ENCODE assay signal across 19 cellular contexts in the genomic region with DNA sequence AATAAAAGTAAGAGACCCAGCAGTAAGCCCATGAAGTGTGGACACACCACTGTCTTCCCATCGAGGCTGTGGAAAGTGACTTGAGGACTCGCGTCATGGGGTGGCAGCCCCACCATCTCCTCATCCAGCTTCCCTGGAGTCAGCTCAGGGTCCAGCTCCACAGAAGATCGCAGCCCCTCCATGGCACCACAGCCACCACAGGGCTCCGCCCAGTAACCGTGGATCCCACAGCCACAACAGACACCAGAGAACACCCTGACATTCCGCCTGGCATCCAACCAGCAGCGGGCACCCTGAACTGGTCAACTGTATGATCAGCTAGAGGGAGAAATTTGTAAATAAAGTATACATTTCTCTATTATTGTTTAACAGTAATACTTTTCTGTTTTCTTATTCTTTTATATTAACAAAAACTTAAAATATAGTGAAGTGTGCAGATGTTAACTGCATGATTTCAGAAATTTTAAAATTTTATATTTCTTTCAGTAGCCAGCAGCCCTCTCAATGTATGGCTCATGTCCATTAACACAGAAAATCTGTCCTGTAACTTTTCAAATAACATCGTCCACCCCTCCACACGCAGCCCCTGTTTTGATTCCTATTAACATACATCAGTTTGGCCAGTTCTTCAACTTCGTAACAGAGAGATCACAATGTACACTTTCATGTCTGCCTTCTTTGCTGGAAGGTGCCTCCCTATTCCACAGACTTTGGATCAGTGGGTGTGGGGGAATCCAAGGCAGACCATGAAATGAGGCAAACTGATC.
DNase-seq lines count a peak whose midpoint lies in the region; ATAC-seq, FAIRE-seq and TF ChIP-seq lines count a peak whose summit lies in the region.
"Had no signal": no experiment of that assay in that cellular context is flagged by ENCODE, and none has a peak within 500 bp of the region (broad histone marks: within the 10 kb centered on the region; RNA-seq: fewer than 3 reads in every experiment).

No MANE protein-coding gene starts in this region.

- no TSS peak for BruUV-seq in K562 (replicated peaks; lab: Mats Ljungman, UMichigan)

- peak overlapping the region; percentile 89 for H4K8ac ChIP-seq in neuronal stem cell (ENCODE audit: low read depth, low read length)

- H3K79me2 ChIP-seq in K562 (ENCODE audit: control insufficient read depth, insufficient read depth, low read length), result no peaks in the 10 kb centered on the region

- peak; percentile 52 for DNase-seq in Right ventricle myocardium inferior (ENCODE audit: missing footprints)
- DNase-seq in heart left ventricle, result no peak
- no peak for DNase-seq in K562 (ENCODE audit: extremely low read depth in 1 of 4, low spot score in 3 of 4)
- DNase-seq in neuronal stem cell (ENCODE audit: low spot score), result no peak
- no peak for DNase-seq in NCI-H1436 (lab: John Stamatoyannopoulos, UW)
- no peak for DNase-seq in activated naive CD8-positive, alpha-beta T cell treated with anti-CD3 and anti-CD28 coated beads, Interleukin-2, amount 50 U/mL, for 24 hours
- no peak for DNase-seq in GM19240 (ENCODE audit: insufficient read length, low spot score)
- DNase-seq: CD4-positive, alpha-beta memory T cell; DMS153; DMS79; GDM1; HCEC 1CT had no signal

- no peaks in the 10 kb centered on the region for H3K9me1 ChIP-seq in K562 (ENCODE audit: control insufficient read depth, insufficient read depth, low read length)

- no peak overlapping the region for H3K27ac Mint-ChIP-seq in activated naive CD8-positive, alpha-beta T cell treated with anti-CD3 and anti-CD28 coated beads, Interleukin-2, amount 50 U/mL, for 24 hours
- H3K27ac Mint-ChIP-seq: CD14-positive monocyte, GM23338 had no signal

- H2BK5ac ChIP-seq in neuronal stem cell (ENCODE audit: low read length), result no peak overlapping the region

- no peak for TF ChIP-seq RAD21 in K562 (CRISPR knock-in tag; conservative IDR thresholded peaks at IDR 0.05 in 1 of 2, IDR thresholded peaks at IDR 0.05 in 1 of 2)

- FAIRE-seq in K562 (lab: Jason Lieb, UNC), result no peak
- FAIRE-seq: GM12892, GM18507, H54 had no signal

- H3K18ac ChIP-seq in neuronal stem cell (ENCODE audit: low read length), result peak overlapping the region; percentile 80

- no peaks in the 10 kb centered on the region for H3K79me1 ChIP-seq in neuronal stem cell (ENCODE audit: low read depth, low read length)

- peaks cover 5% of the 10 kb centered on the region for H3K4me1 Mint-ChIP-seq in activated naive CD8-positive, alpha-beta T cell treated with anti-CD3 and anti-CD28 coated beads, Interleukin-2, amount 50 U/mL, for 24 hours

- TF ChIP-seq CTCF in heart left ventricle (IDR thresholded peaks at IDR 0.05), result no peak
- TF ChIP-seq CTCF in K562 (IDR thresholded peaks at IDR 0.05 in 2 of 3, conservative IDR thresholded peaks at IDR 0.05 in 1 of 3; ENCODE audit: insufficient read depth in 2 of 3, low read depth in 1 of 3, low read length in 3 of 3), result no peak

- CTCF ChIA-PET in K562 (lab: Yijun Ruan, JAX; ENCODE audit: low intra/inter-chr PET ratio), result no interaction called here

- WGBS in heart left ventricle, 4 donors, result 95 to 97% (median 96%) methylated on average over 11 of the region's 11 CpGs
- WGBS in K562 (ENCODE audit: insufficient coverage, low coverage, missing lambda C conversion rate), result 15% methylated on average over 11 of the region's 11 CpGs
- no CpG with 5 or more reads among the region's 11 CpGs for WGBS in neuronal stem cell (ENCODE audit: extremely low coverage in 2 of 2, insufficient read length in 2 of 2, insufficient replicate concordance in 1 of 2), 2 donors

- peak overlapping the region; percentile 44 for H3K23ac ChIP-seq in neuronal stem cell (ENCODE audit: low read depth, low read length, poor library complexity)

- H3K4me2 ChIP-seq in K562 (ENCODE audit: insufficient read depth, low read length) (no peak overlapping the region), neuronal stem cell (ENCODE audit: insufficient read depth, low read length, poor library complexity, severe bottlenecking) (no peak overlapping the region)
- H3K4me2 ChIP-seq: BLaER1, GM23338 had no signal

- H3K36me3 Mint-ChIP-seq in activated naive CD8-positive, alpha-beta T cell treated with anti-CD3 and anti-CD28 coated beads, Interleukin-2, amount 50 U/mL, for 24 hours (ENCODE audit: low read depth), result no peaks in the 10 kb centered on the region
- H3K36me3 Mint-ChIP-seq: CD14-positive monocyte had no signal

- H2BK15ac ChIP-seq in neuronal stem cell (ENCODE audit: low read length), result no peak overlapping the region

- no peaks in the 10 kb centered on the region for H3K9me3 Mint-ChIP-seq in activated naive CD8-positive, alpha-beta T cell treated with anti-CD3 and anti-CD28 coated beads, Interleukin-2, amount 50 U/mL, for 24 hours
- H3K9me3 Mint-ChIP-seq: CD14-positive monocyte, GM23338 had no signal

- H3K27me3 ChIP-seq in heart left ventricle (no peaks in the 10 kb centered on the region), K562 (ENCODE audit: control insufficient read depth in 2 of 2, insufficient read depth in 2 of 2, low read length in 2 of 2) (no peaks in the 10 kb centered on the region; a peak in 2 of 5 replicates), neuronal stem cell (ENCODE audit: control insufficient read depth in 3 of 3, insufficient read depth in 3 of 3, low read depth in 1 of 3, low read length in 3 of 3) (no peaks in the 10 kb centered on the region)
- H3K27me3 ChIP-seq: BLaER1 had no signal

- H3K27ac ChIP-seq in heart left ventricle (no peak overlapping the region), K562 (ENCODE audit: extremely low read depth, low read depth, low read length) (no peak overlapping the region), neuronal stem cell (replicated peaks; ENCODE audit: low read length) (no peak overlapping the region)
- H3K27ac ChIP-seq: 22Rv1, BLaER1 had no signal

- H2BK12ac ChIP-seq in neuronal stem cell (ENCODE audit: low read length), result no peak overlapping the region

- in situ Hi-C loops in K562 (cut with MboI), result no loop called here

- H4K91ac ChIP-seq in neuronal stem cell (ENCODE audit: low read depth, low read length, poor library complexity), result no peak overlapping the region

- H3K14ac ChIP-seq in neuronal stem cell (ENCODE audit: low read length), result no peak overlapping the region

- POLR2A ChIA-PET in K562 (lab: Yijun Ruan, JAX), result no interaction called here

- no peaks in the 10 kb centered on the region for H3K36me3 ChIP-seq in heart left ventricle
- H3K36me3 ChIP-seq in K562 (ENCODE audit: control insufficient read depth, insufficient read depth, low read length), result no peaks in the 10 kb centered on the region
- H3K36me3 ChIP-seq in neuronal stem cell (replicated peaks in 1 of 2; ENCODE audit: control insufficient read depth in 2 of 2, insufficient read depth in 2 of 2, low read length in 2 of 2), result no peaks in the 10 kb centered on the region
- H3K36me3 ChIP-seq: BLaER1 had no signal

- H3K4me3 ChIP-seq in heart left ventricle (no peak overlapping the region), K562 (no peak overlapping the region), neuronal stem cell (ENCODE audit: low read length in 2 of 2) (no peak overlapping the region)
- H3K4me3 ChIP-seq: BLaER1, GM23338 had no signal

- no peaks in the 10 kb centered on the region for H3K27me3 Mint-ChIP-seq in activated naive CD8-positive, alpha-beta T cell treated with anti-CD3 and anti-CD28 coated beads, Interleukin-2, amount 50 U/mL, for 24 hours
- H3K27me3 Mint-ChIP-seq: CD4-positive, alpha-beta memory T cell had no signal

- peak overlapping the region; percentile 21; the same call in 1 of the 2 replicates for H2AFZ ChIP-seq in K562 (ENCODE audit: low read depth, low read length)
- no peak overlapping the region for H2AFZ ChIP-seq in neuronal stem cell (ENCODE audit: low read length)
- H2AFZ ChIP-seq: GM23338 had no signal

- no peaks in the 10 kb centered on the region for H3K4me1 ChIP-seq in heart left ventricle
- H3K4me1 ChIP-seq in K562 (replicated peaks in 1 of 2; ENCODE audit: control insufficient read depth in 2 of 2, insufficient read depth in 2 of 2, low read length in 2 of 2), result no peaks in the 10 kb centered on the region; a peak in 1 of 5 replicates
- no peaks in the 10 kb centered on the region for H3K4me1 ChIP-seq in neuronal stem cell (ENCODE audit: control insufficient read depth in 2 of 2, insufficient read depth in 1 of 2, low read depth in 1 of 2, low read length in 2 of 2)
- H3K4me1 ChIP-seq: BLaER1 had no signal

- no peak overlapping the region for H2BK120ac ChIP-seq in neuronal stem cell (ENCODE audit: low read depth, low read length)

- no peak overlapping the region for H3K4me3 Mint-ChIP-seq in activated naive CD8-positive, alpha-beta T cell treated with anti-CD3 and anti-CD28 coated beads, Interleukin-2, amount 50 U/mL, for 24 hours
- H3K4me3 Mint-ChIP-seq: CD14-positive monocyte, GM23338 had no signal

- TF ChIP-seq EP300 in K562 (IDR thresholded peaks at IDR 0.05; ENCODE audit: low read length), result no peak

- intact Hi-C loops in Right ventricle myocardium inferior (cut with DNase I) (no loop called here), heart left ventricle (cut with DNase I) (no loop called here), K562 (cut with micrococcal nuclease) (no loop called here)

- H3K9ac ChIP-seq in K562 (ENCODE audit: insufficient read depth in 1 of 2, low read depth in 2 of 2, low read length in 2 of 2), result no peak overlapping the region
- H3K9ac ChIP-seq in neuronal stem cell (ENCODE audit: low read depth, low read length, poor library complexity), result peak overlapping the region; percentile 67
- H3K9ac ChIP-seq: BLaER1 had no signal

- ATAC-seq in Right ventricle myocardium inferior, result no peak
- no peak for ATAC-seq in heart left ventricle
- ATAC-seq in K562, result peak; percentile 12; the same call in 1 of the 3 replicates
- ATAC-seq in activated naive CD8-positive, alpha-beta T cell treated with anti-CD3 and anti-CD28 coated beads, Interleukin-2, amount 50 U/mL, for 24 hours, result no peak

- no peaks in the 10 kb centered on the region for H4K20me1 ChIP-seq in K562 (replicated peaks; ENCODE audit: control insufficient read depth, insufficient read depth, low read length)
- H4K20me1 ChIP-seq: BLaER1 had no signal

- H3K9me3 ChIP-seq in heart left ventricle (no peaks in the 10 kb centered on the region), K562 (replicated peaks; ENCODE audit: control insufficient read depth, insufficient read depth, low read depth, low read length) (no peaks in the 10 kb centered on the region), neuronal stem cell (replicated peaks in 1 of 2; ENCODE audit: control insufficient read depth in 2 of 2, insufficient read depth in 1 of 2, low read depth in 1 of 2, low read length in 2 of 2) (peaks cover 0 to 2% of the 10 kb centered on the region in 2 donors)
- H3K9me3 ChIP-seq: BLaER1 had no signal

- TF ChIP-seq POLR2A in heart left ventricle (IDR thresholded peaks at IDR 0.05), result no peak
- TF ChIP-seq POLR2A in K562 (conservative IDR thresholded peaks at IDR 0.05), result no peak

- no peak overlapping the region for H3K4ac ChIP-seq in neuronal stem cell (ENCODE audit: low read length)

- H2AK5ac ChIP-seq in neuronal stem cell (ENCODE audit: low read depth, low read length), result peak overlapping the region; percentile 56

TF ChIP-seq in K562, 482 proteins besides CTCF, POLR2A, EP300 and RAD21 (continues in another document):
- no peak for TF ChIP-seq GATAD2B (IDR thresholded peaks at IDR 0.05; ENCODE audit: borderline replicate concordance)
- no peak for TF ChIP-seq ZNF347 (CRISPR knock-in tag; IDR thresholded peaks at IDR 0.05; ENCODE audit: low read depth)
- TF ChIP-seq PHTF2 (CRISPR knock-in tag; IDR thresholded peaks at IDR 0.05), result no peak
